10 cellular contexts compared by ENCODE assay signal in the genomic region with DNA sequence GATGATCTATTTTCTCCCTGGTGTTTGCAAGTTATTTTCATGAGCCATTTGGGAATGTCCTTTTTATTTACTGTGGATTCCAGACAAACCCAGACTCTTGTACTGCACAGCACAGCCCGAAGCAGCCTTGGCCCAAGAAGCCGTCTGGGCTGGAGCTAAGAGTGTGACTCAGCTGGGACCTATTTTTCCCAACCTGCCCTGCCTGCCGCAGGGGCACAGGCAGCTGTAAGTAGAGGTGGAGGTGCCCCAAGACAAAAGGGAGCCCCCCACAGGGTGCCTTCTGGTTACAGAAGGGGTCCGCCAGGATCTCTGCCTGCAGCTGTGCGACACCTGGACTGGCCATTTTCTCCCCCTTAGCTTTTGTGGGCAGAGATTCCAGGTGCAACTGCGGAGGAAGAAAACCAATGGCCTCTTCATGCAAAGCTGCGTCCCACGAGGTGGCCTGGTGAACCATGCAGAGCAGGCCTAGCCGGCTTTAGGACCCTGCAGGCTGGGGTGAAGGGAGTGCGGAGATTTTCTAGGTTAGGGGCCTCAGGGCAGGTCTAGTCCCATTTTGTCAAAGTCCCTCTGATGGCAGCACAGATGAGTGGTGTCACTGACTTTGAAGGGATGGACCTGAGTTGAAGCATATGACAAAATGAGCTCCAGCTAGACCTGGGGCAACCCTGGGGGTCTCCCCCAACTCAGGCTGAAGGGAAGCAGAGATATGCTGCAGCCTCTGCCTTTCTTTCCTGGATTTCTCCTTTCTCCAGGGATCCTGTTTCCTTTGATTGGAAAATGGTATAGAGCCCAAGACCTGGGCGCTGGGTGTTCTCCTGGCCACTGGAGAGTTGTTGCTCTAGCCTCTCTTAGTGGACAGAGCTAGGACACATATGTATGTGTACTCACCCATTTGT.
DNase-seq lines count a peak whose midpoint lies in the region; ATAC-seq and TF ChIP-seq lines count a peak whose summit lies in the region.
"Had no signal": no experiment of that assay in that cellular context is flagged by ENCODE, and none has a peak within 500 bp of the region (broad histone marks: within the 10 kb centered on the region; RNA-seq: fewer than 3 reads in every experiment).

No MANE protein-coding gene starts in this region.

- no peaks in the 10 kb centered on the region for H3K4me1 ChIP-seq in PC-9 (replicated peaks; ENCODE audit: insufficient read depth)

- H3K9me3 ChIP-seq in PC-9 (ENCODE audit: insufficient read depth, low read depth), result no peaks in the 10 kb centered on the region

- no peaks in the 10 kb centered on the region for H3K79me2 ChIP-seq in PC-9 (ENCODE audit: low read depth)

- intact Hi-C loops in activated naive CD4-positive, alpha-beta T cell treated with anti-CD3 and anti-CD28 coated beads for 36 hours (cut with micrococcal nuclease), result no loop called here
- intact Hi-C loops in left ventricle myocardium superior (cut with micrococcal nuclease), result no loop called here
- intact Hi-C loops in PC-9 (cut with micrococcal nuclease; ENCODE audit: unreplicated experiment), result no loop called here

- H3K27ac ChIP-seq in PC-9, result no peak overlapping the region

- H3K36me3 Mint-ChIP-seq in activated naive CD4-positive, alpha-beta T cell treated with anti-CD3 and anti-CD28 coated beads for 36 hours (ENCODE audit: low read depth), result peaks cover 2% of the 10 kb centered on the region

- no peak overlapping the region for H2AFZ ChIP-seq in PC-9

- POLR2A ChIA-PET in PC-9 (lab: Charles Lee; ENCODE audit: unreplicated experiment), result no interaction called here

- DNase-seq in activated naive CD4-positive, alpha-beta T cell treated with anti-CD3 and anti-CD28 coated beads for 36 hours, result no peak
- no peak for DNase-seq in activated naive CD4-positive, alpha-beta T cell treated with anti-CD3 and anti-CD28 coated beads, Interleukin-2, amount 50 U/mL, for 16 hours
- DNase-seq in amniotic epithelial cell (ENCODE audit: low read depth) (peak; percentile 90), left ventricle myocardium superior (no peak), ureter (ENCODE audit: low spot score) (peak; percentile 41), NCI-H345 treated with DMSO at 0.1 percent for 48 hours (lab: John Stamatoyannopoulos, UW; ENCODE audit: unreplicated experiment) (no peak), PC-9 (no peak), DMS153 treated with DMSO at 0.1 percent for 48 hours (lab: John Stamatoyannopoulos, UW; ENCODE audit: unreplicated experiment) (no peak)
- DNase-seq: activated CD4-positive, CD25-positive, alpha-beta regulatory T cell; CD8-positive, alpha-beta memory T cell had no signal

- ATAC-seq in left ventricle myocardium superior, result peak; percentile 80

- peaks cover 5% of the 10 kb centered on the region for H3K9me3 Mint-ChIP-seq in activated naive CD4-positive, alpha-beta T cell treated with anti-CD3 and anti-CD28 coated beads for 36 hours

- H4K20me1 ChIP-seq in PC-9 (ENCODE audit: insufficient read depth), result no peaks in the 10 kb centered on the region

- H3K27me3 Mint-ChIP-seq in activated naive CD4-positive, alpha-beta T cell treated with anti-CD3 and anti-CD28 coated beads for 36 hours (ENCODE audit: low read depth), result no peaks in the 10 kb centered on the region

- no peak overlapping the region for H3K4me3 ChIP-seq in PC-9

- no peaks in the 10 kb centered on the region for H3K9me2 ChIP-seq in PC-9 (ENCODE audit: insufficient read depth)

- no TSS peak for BruUV-seq in PC-9 (replicated peaks; lab: Mats Ljungman, UMichigan)

- no peak overlapping the region for H3K4me2 ChIP-seq in PC-9

- H3K27me3 ChIP-seq in PC-9 (ENCODE audit: insufficient read depth, low read depth), result peaks cover 28% of the 10 kb centered on the region

- H3K4me3 Mint-ChIP-seq in activated naive CD4-positive, alpha-beta T cell treated with anti-CD3 and anti-CD28 coated beads for 36 hours, result no peak overlapping the region
- H3K4me3 Mint-ChIP-seq: CD8-positive, alpha-beta memory T cell had no signal

- H3K27ac Mint-ChIP-seq in activated naive CD4-positive, alpha-beta T cell treated with anti-CD3 and anti-CD28 coated beads for 36 hours, result peak overlapping the region; percentile 87

- no peaks in the 10 kb centered on the region for H3F3A ChIP-seq in PC-9 (ENCODE audit: insufficient read depth, low read depth)

- CTCF ChIA-PET in activated naive CD4-positive, alpha-beta T cell treated with anti-CD3 and anti-CD28 coated beads for 36 hours (lab: Charles Lee), result interaction anchor here (1.0 to 3.9 kb wide), 4 partner anchors 9 to 128 kb away, joined by 3 to 62 read pairs (median 16); no protein-coding TSS in a partner anchor
- CTCF ChIA-PET in PC-9 (lab: Charles Lee), result no interaction called here

- H3K4me1 Mint-ChIP-seq in activated naive CD4-positive, alpha-beta T cell treated with anti-CD3 and anti-CD28 coated beads for 36 hours (ENCODE audit: low read depth), result peaks cover 37% of the 10 kb centered on the region

- no peaks in the 10 kb centered on the region for H3K36me3 ChIP-seq in PC-9 (ENCODE audit: low read depth)

- TF ChIP-seq CTCF in PC-9 (conservative IDR thresholded peaks at IDR 0.05), result no peak

Comparison
In these comparisons a context has a peak if more than half of its experiments do, and no peak if none do; other contexts are left out.
1. DNase-seq: peak in amniotic epithelial cell (single experiment) and ureter (single experiment); none in activated naive CD4-positive, alpha-beta T cell treated with anti-CD3 and anti-CD28 coated beads for 36 hours (single experiment), activated naive CD4-positive, alpha-beta T cell treated with anti-CD3 and anti-CD28 coated beads, Interleukin-2, amount 50 U/mL, for 16 hours (single experiment), left ventricle myocardium superior (single experiment), NCI-H345 treated with DMSO at 0.1 percent for 48 hours (single experiment), PC-9 (0 of 2) and DMS153 treated with DMSO at 0.1 percent for 48 hours (single experiment).